1 cellular context compared by ENCODE assay signal in the genomic region with DNA sequence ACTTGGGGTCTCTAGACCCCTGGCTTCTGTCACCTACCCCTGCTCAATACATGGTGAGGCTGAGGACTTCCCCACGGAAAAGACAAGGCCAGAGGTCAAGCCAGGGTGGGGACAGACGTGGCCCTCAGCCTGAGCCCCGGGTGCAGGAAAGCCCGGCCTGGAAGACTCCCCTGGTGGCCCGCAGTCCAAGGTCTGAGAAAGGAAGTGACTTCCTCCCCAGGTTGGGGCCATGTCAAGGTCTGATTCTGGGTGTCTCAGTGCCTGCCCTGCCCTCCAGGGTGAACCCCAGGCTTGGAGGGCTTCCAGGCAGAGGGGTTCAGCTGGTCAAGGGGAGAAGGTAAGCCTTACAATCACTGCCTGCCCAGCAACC.
TF ChIP-seq lines count a peak whose summit lies in the region.

No MANE protein-coding gene starts in this region.

TF ChIP-seq in K562, 482 proteins besides CTCF, POLR2A, EP300 and RAD21:
- TF ChIP-seq, protein P1, sequence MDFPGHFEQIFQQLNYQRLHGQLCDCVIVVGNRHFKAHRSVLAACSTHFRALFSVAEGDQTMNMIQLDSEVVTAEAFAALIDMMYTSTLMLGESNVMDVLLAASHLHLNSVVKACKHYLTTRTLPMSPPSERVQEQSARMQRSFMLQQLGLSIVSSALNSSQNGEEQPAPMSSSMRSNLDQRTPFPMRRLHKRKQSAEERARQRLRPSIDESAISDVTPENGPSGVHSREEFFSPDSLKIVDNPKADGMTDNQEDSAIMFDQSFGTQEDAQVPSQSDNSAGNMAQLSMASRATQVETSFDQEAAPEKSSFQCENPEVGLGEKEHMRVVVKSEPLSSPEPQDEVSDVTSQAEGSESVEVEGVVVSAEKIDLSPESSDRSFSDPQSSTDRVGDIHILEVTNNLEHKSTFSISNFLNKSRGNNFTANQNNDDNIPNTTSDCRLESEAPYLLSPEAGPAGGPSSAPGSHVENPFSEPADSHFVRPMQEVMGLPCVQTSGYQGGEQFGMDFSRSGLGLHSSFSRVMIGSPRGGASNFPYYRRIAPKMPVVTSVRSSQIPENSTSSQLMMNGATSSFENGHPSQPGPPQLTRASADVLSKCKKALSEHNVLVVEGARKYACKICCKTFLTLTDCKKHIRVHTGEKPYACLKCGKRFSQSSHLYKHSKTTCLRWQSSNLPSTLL (IDR thresholded peaks at IDR 0.05): no peak
- TF ChIP-seq SPI1 (IDR thresholded peaks at IDR 0.05; ENCODE audit: borderline replicate concordance, low read depth, low read length): 0 out of 2 replicates have a peak, but pooled peaks have one; percentile 6
- no peak for TF ChIP-seq PHB (CRISPR knock-in tag; IDR thresholded peaks at IDR 0.05)
- TF ChIP-seq, protein P2, sequence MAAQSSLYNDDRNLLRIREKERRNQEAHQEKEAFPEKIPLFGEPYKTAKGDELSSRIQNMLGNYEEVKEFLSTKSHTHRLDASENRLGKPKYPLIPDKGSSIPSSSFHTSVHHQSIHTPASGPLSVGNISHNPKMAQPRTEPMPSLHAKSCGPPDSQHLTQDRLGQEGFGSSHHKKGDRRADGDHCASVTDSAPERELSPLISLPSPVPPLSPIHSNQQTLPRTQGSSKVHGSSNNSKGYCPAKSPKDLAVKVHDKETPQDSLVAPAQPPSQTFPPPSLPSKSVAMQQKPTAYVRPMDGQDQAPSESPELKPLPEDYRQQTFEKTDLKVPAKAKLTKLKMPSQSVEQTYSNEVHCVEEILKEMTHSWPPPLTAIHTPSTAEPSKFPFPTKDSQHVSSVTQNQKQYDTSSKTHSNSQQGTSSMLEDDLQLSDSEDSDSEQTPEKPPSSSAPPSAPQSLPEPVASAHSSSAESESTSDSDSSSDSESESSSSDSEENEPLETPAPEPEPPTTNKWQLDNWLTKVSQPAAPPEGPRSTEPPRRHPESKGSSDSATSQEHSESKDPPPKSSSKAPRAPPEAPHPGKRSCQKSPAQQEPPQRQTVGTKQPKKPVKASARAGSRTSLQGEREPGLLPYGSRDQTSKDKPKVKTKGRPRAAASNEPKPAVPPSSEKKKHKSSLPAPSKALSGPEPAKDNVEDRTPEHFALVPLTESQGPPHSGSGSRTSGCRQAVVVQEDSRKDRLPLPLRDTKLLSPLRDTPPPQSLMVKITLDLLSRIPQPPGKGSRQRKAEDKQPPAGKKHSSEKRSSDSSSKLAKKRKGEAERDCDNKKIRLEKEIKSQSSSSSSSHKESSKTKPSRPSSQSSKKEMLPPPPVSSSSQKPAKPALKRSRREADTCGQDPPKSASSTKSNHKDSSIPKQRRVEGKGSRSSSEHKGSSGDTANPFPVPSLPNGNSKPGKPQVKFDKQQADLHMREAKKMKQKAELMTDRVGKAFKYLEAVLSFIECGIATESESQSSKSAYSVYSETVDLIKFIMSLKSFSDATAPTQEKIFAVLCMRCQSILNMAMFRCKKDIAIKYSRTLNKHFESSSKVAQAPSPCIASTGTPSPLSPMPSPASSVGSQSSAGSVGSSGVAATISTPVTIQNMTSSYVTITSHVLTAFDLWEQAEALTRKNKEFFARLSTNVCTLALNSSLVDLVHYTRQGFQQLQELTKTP (IDR thresholded peaks at IDR 0.05; ENCODE audit: low read depth in 1 of 2, partially characterized antibody in 2 of 2): no peak
- TF ChIP-seq ZC3H4 (CRISPR knock-in tag; IDR thresholded peaks at IDR 0.05; ENCODE audit: borderline replicate concordance): 0 out of 2 replicates have a peak, but pooled peaks have one; percentile 11
- TF ChIP-seq CBFA2T3 (IDR thresholded peaks at IDR 0.05): no peak
- no peak for TF ChIP-seq ZNF217 (CRISPR knock-in tag; IDR thresholded peaks at IDR 0.05)
- 0 out of 2 replicates have a peak, but pooled peaks have one; percentile 25 for TF ChIP-seq ELF2 (CRISPR knock-in tag; IDR thresholded peaks at IDR 0.05)
- no peak for TF ChIP-seq E2F3 (CRISPR knock-in tag; IDR thresholded peaks at IDR 0.05)
- no peak for TF ChIP-seq HOXB6 (CRISPR knock-in tag; IDR thresholded peaks at IDR 0.05; ENCODE audit: borderline replicate concordance)
- no peak for TF ChIP-seq MYC (IDR thresholded peaks at IDR 0.05; ENCODE audit: low read depth, low read length)
- no peak for TF ChIP-seq MYC (CRISPR knock-in tag; IDR thresholded peaks at IDR 0.05; ENCODE audit: borderline replicate concordance, low read depth)
- TF ChIP-seq, protein P3, sequence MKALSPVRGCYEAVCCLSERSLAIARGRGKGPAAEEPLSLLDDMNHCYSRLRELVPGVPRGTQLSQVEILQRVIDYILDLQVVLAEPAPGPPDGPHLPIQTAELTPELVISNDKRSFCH (CRISPR knock-in tag; IDR thresholded peaks at IDR 0.05): no peak
- TF ChIP-seq, protein P3 (tag; IDR thresholded peaks at IDR 0.05): no peak
- TF ChIP-seq CBX2 (IDR thresholded peaks at IDR 0.05; ENCODE audit: insufficient read depth, low read length, poor library complexity, severe bottlenecking): no peak
- no peak for TF ChIP-seq PTTG1 (tag; IDR thresholded peaks at IDR 0.05; ENCODE audit: low read depth)
- TF ChIP-seq, protein P4, sequence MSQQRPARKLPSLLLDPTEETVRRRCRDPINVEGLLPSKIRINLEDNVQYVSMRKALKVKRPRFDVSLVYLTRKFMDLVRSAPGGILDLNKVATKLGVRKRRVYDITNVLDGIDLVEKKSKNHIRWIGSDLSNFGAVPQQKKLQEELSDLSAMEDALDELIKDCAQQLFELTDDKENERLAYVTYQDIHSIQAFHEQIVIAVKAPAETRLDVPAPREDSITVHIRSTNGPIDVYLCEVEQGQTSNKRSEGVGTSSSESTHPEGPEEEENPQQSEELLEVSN (IDR thresholded peaks at IDR 0.05; ENCODE audit: borderline replicate concordance in 1 of 2, extremely low read depth in 1 of 2, insufficient read depth in 1 of 2, insufficient read length in 1 of 2, low read depth in 1 of 2, low read length in 1 of 2, poor library complexity in 1 of 2, severe bottlenecking in 1 of 2): no peak
- no peak for TF ChIP-seq HNRNPUL1 (IDR thresholded peaks at IDR 0.05; ENCODE audit: low read length)
